19 cellular contexts compared by ENCODE assay signal in the genomic region with DNA sequence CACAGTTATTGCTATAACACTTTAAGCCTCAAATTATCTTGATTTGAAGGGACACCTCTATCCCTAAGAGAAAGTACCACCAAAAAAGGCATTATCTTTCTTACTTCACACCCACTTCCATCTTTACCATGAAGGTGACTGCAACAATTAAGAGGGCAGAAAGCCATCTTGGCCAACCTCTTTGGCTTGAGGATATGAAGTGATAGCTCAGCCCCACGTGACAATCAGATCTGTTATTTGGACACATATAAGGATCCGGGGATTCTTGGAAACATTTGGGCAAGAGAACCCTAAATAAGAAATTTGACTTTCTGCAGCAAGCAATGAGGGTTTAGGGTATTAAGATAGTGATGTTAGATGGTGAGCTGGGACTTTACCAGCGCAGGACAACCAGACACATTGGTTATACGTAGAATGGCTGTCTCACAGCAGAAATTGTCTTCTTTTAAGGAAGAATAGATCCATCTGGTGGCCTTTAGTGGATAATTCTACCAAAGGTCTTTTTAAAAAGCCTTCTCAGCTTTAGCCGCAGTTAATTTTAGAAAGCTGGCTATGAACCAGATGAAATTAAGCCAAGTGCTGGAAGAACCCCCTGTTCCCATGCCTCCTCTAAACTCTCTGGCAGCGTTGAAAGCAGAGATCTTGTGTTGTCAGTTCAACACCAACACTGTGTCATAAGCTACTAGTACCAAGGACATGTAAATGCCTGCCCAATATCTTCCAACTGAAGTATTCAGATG. TPM values are rescaled to one million over a fixed set of nuclear protein-coding genes. Genes with fewer than 3 reads are reported as not detected.
DNase-seq lines count a peak whose midpoint lies in the region; ATAC-seq and TF ChIP-seq lines count a peak whose summit lies in the region.
"Had no signal": no experiment of that assay in that cellular context is flagged by ENCODE, and none has a peak within 500 bp of the region (broad histone marks: within the 10 kb centered on the region; RNA-seq: fewer than 3 reads in every experiment).

No MANE protein-coding gene starts in this region.

- peaks cover 47% of the 10 kb centered on the region for H3K36me3 ChIP-seq in CD8-positive, alpha-beta T cell (ENCODE audit: insufficient read depth, low read length)
- no peaks in the 10 kb centered on the region for H3K36me3 ChIP-seq in body of pancreas (replicated peaks in 1 of 2; ENCODE audit: insufficient read depth in 1 of 2, low read depth in 2 of 2)
- no peaks in the 10 kb centered on the region for H3K36me3 ChIP-seq in cardiac muscle cell
- H3K36me3 ChIP-seq in upper lobe of right lung, result peaks cover 21% of the 10 kb centered on the region
- H3K36me3 ChIP-seq: WERI-Rb-1 had no signal

- 69% methylated on average over 6 of the region's 6 CpGs for WGBS in body of pancreas, 2 donors

- peaks cover 82% of the 10 kb centered on the region for H3K36me3 Mint-ChIP-seq in CD8-positive, alpha-beta T cell

- intact Hi-C loops in CD8-positive, alpha-beta T cell (cut with DNase I, micrococcal nuclease), result no loop called here
- intact Hi-C loops in body of pancreas (cut with DNase I) (no loop called here), sciatic nerve (cut with DNase I) (no loop called here), upper lobe of right lung (cut with DNase I) (no loop called here)

- peak overlapping the region; percentile 62 for H3K27ac Mint-ChIP-seq in CD8-positive, alpha-beta T cell
- H3K27ac Mint-ChIP-seq: stimulated activated memory B cell treated with anti-CD40 and anti-IgM and Interleukin-4, amounts not matched to agents 10 μg/mL and 1 μg/mL and 100 μg/mL, for 72 hours had no signal

- peaks cover 32% of the 10 kb centered on the region for H3K4me1 ChIP-seq in CD8-positive, alpha-beta T cell (ENCODE audit: insufficient read depth, low read length)
- H3K4me1 ChIP-seq in body of pancreas (no peaks in the 10 kb centered on the region), cardiac muscle cell (ENCODE audit: low read depth) (peaks cover 10% of the 10 kb centered on the region), upper lobe of right lung (no peaks in the 10 kb centered on the region)

- TF ChIP-seq CTCF in CD8-positive, alpha-beta T cell (IDR thresholded peaks at IDR 0.05), result no peak
- TF ChIP-seq CTCF in body of pancreas (IDR thresholded peaks at IDR 0.05), result no peak
- no peak for TF ChIP-seq CTCF in cardiac muscle cell (IDR thresholded peaks at IDR 0.05; ENCODE audit: low read depth, low read length)
- TF ChIP-seq CTCF in upper lobe of right lung (IDR thresholded peaks at IDR 0.05), result no peak

- no peaks in the 10 kb centered on the region for H3K27me3 Mint-ChIP-seq in CD8-positive, alpha-beta T cell (ENCODE audit: low read depth)
- H3K27me3 Mint-ChIP-seq: effector memory CD8-positive, alpha-beta T cell; naive thymus-derived CD8-positive, alpha-beta T cell; stimulated activated memory B cell treated with anti-CD40 and anti-IgM and Interleukin-4, amounts not matched to agents 10 μg/mL and 1 μg/mL and 100 μg/mL, for 72 hours had no signal

- no peak for TF ChIP-seq POLR2A in body of pancreas (IDR thresholded peaks at IDR 0.05)

- no peak overlapping the region for H3K4me3 Mint-ChIP-seq in CD8-positive, alpha-beta T cell
- H3K4me3 Mint-ChIP-seq: effector memory CD8-positive, alpha-beta T cell; naive thymus-derived CD8-positive, alpha-beta T cell; stimulated activated memory B cell treated with anti-CD40 and anti-IgM and Interleukin-4, amounts not matched to agents 10 μg/mL and 1 μg/mL and 100 μg/mL, for 72 hours had no signal

- no peak overlapping the region for H3K27ac ChIP-seq in CD8-positive, alpha-beta T cell (ENCODE audit: low read depth, low read length)
- H3K27ac ChIP-seq in body of pancreas, result no peak overlapping the region
- H3K27ac ChIP-seq in cardiac muscle cell, result peak overlapping the region; percentile 47
- no peak overlapping the region for H3K27ac ChIP-seq in upper lobe of right lung
- H3K27ac ChIP-seq: KMS-11, WERI-Rb-1 had no signal

- no peaks in the 10 kb centered on the region for H3K9me3 Mint-ChIP-seq in CD8-positive, alpha-beta T cell
- H3K9me3 Mint-ChIP-seq: effector memory CD8-positive, alpha-beta T cell; naive thymus-derived CD8-positive, alpha-beta T cell; stimulated activated memory B cell treated with anti-CD40 and anti-IgM and Interleukin-4, amounts not matched to agents 10 μg/mL and 1 μg/mL and 100 μg/mL, for 72 hours had no signal

- CTCF ChIA-PET in CD8-positive, alpha-beta T cell (lab: Charles Lee), result no interaction called here

- H3K4me1 Mint-ChIP-seq in CD8-positive, alpha-beta T cell (ENCODE audit: low read depth), result peaks cover 48% of the 10 kb centered on the region

- no peak overlapping the region for H3K4me3 ChIP-seq in CD8-positive, alpha-beta T cell (ENCODE audit: low read depth, low read length)
- H3K4me3 ChIP-seq in body of pancreas (no peak overlapping the region), cardiac muscle cell (no peak overlapping the region), upper lobe of right lung (no peak overlapping the region)

- no peaks in the 10 kb centered on the region for H3K9me3 ChIP-seq in CD8-positive, alpha-beta T cell (ENCODE audit: low read length)
- no peaks in the 10 kb centered on the region for H3K9me3 ChIP-seq in body of pancreas
- no peaks in the 10 kb centered on the region for H3K9me3 ChIP-seq in cardiac muscle cell (ENCODE audit: low read depth)
- H3K9me3 ChIP-seq in upper lobe of right lung, result no peaks in the 10 kb centered on the region

- H3K27me3 ChIP-seq in CD8-positive, alpha-beta T cell (ENCODE audit: insufficient read depth, low read length), result no peaks in the 10 kb centered on the region
- no peaks in the 10 kb centered on the region for H3K27me3 ChIP-seq in body of pancreas
- H3K27me3 ChIP-seq in cardiac muscle cell, result no peaks in the 10 kb centered on the region
- H3K27me3 ChIP-seq in upper lobe of right lung, result no peaks in the 10 kb centered on the region

- POLR2A ChIA-PET in CD8-positive, alpha-beta T cell (lab: Charles Lee), result no interaction called here

- no peak for ATAC-seq in CD8-positive, alpha-beta T cell
- ATAC-seq in body of pancreas (peak; percentile 21), sciatic nerve (peak; percentile 73), upper lobe of right lung (no peak)
- no peak for ATAC-seq in stimulated activated naive CD8-positive, alpha-beta T cell treated with anti-CD3 and anti-CD28 coated beads, Interleukin-15, Interleukin-2, amounts not matched to agents 100 U/mL and 50 U/mL, for 24 hours
- ATAC-seq: effector memory CD8-positive, alpha-beta T cell; naive thymus-derived CD8-positive, alpha-beta T cell; Panc1; stimulated activated memory B cell treated with anti-CD40 and anti-IgM and Interleukin-4, amounts not matched to agents 10 μg/mL and 1 μg/mL and 100 μg/mL, for 72 hours had no signal

- DNase-seq in CD8-positive, alpha-beta T cell, result no peak
- DNase-seq in body of pancreas (no peak), cardiac muscle cell (ENCODE audit: low read depth in 1 of 2, low spot score in 1 of 2) (peak; percentile 54 to 64), sciatic nerve (ENCODE audit: low spot score) (no peak), NCI-H1417 treated with DMSO at 0.1 percent for 48 hours (lab: John Stamatoyannopoulos, UW) (no peak), NCI-H2227 (lab: John Stamatoyannopoulos, UW; ENCODE audit: unreplicated experiment) (no peak), upper lobe of right lung (no peak)
- no peak for DNase-seq in stimulated activated naive CD8-positive, alpha-beta T cell treated with anti-CD3 and anti-CD28 coated beads, Interleukin-15, Interleukin-2, amounts not matched to agents 100 U/mL and 50 U/mL, for 24 hours
- DNase-seq: activated gamma-delta T cell; DMS53; effector memory CD8-positive, alpha-beta T cell; kidney glomerular epithelial cell; naive thymus-derived CD8-positive, alpha-beta T cell; SW 1271; WERI-Rb-1 had no signal

RNA-seq across cellular contexts. Expression of a gene that starts 12.3 kb away (rescaled TPM):
- total RNA-seq in CD8-positive, alpha-beta T cell, result 100 to 1,000 TPM; 162 to 179 TPM
- total RNA-seq in body of pancreas (10 to 100 TPM; 12.2 to 17.1 TPM), cardiac muscle cell (0.25 and 0.57 TPM in 2 replicates), sciatic nerve (45.4 TPM), upper lobe of right lung (76.5 TPM)
- polyA plus RNA-seq in cardiac muscle cell, result 0.11 and 0.39 TPM in 2 replicates

RNA-seq across cellular contexts. Expression of a gene that starts 55.2 kb away (rescaled TPM):
- not detected for total RNA-seq in CD8-positive, alpha-beta T cell
- total RNA-seq in body of pancreas (not detected), cardiac muscle cell (7.3 and 18.0 TPM in 2 replicates), sciatic nerve (not detected), upper lobe of right lung (0.09 TPM)
- polyA plus RNA-seq in cardiac muscle cell, result 6.5 and 10.3 TPM in 2 replicates
- total RNA-seq: activated CD8-positive, alpha-beta memory T cell treated with anti-CD3 and anti-CD28 coated beads for 36 hours; naive thymus-derived CD8-positive, alpha-beta T cell had no signal

Comparison
In these comparisons a context has a peak if more than half of its experiments do, and no peak if none do; other contexts are left out.
1. ATAC-seq: peak in body of pancreas (single experiment) and sciatic nerve (single experiment); none in CD8-positive, alpha-beta T cell (single experiment), upper lobe of right lung (single experiment) and stimulated activated naive CD8-positive, alpha-beta T cell treated with anti-CD3 and anti-CD28 coated beads, Interleukin-15, Interleukin-2, amounts not matched to agents 100 U/mL and 50 U/mL, for 24 hours (single experiment).
2. DNase-seq: peak in cardiac muscle cell (2 of 2); none in CD8-positive, alpha-beta T cell (0 of 7), body of pancreas (0 of 4), sciatic nerve (single experiment), NCI-H1417 treated with DMSO at 0.1 percent for 48 hours (single experiment), NCI-H2227 (single experiment), upper lobe of right lung (single experiment) and stimulated activated naive CD8-positive, alpha-beta T cell treated with anti-CD3 and anti-CD28 coated beads, Interleukin-15, Interleukin-2, amounts not matched to agents 100 U/mL and 50 U/mL, for 24 hours (single experiment).